ENCODE assay signal across 1 cellular context in the genomic region with DNA sequence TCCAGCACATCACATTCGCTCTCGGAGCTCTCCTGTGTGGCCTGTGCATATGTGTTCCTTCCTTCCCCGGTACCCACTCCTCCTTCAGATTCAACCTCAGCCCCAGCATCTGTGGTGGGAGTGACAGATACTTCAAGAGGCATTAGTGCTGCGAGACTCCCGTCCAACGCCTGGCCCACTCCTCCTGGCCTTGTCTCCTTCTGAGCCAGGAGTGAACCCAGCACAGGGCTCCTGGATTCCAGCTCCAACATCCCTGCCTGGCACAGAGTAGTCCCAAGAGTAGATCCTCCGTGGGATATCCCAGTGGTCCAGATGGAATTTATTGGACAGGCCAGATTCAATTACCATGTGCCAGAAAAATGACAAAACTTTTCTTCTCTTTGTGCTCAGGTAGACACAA.
TF ChIP-seq lines count a peak whose summit lies in the region.

No MANE protein-coding gene starts in this region.

TF ChIP-seq in IMR-90, 13 proteins besides CTCF, POLR2A, EP300 and RAD21 (continued from another document):
- TF ChIP-seq USF2 (IDR thresholded peaks at IDR 0.05; ENCODE audit: low read depth, low read length) (no peak), MXI1 (IDR thresholded peaks at IDR 0.05; ENCODE audit: borderline replicate concordance, low read depth, low read length) (no peak), MAZ (IDR thresholded peaks at IDR 0.05; ENCODE audit: borderline replicate concordance, low read depth, low read length) (no peak), CHD1 (IDR thresholded peaks at IDR 0.05; ENCODE audit: low read depth, low read length) (no peak), RCOR1 (IDR thresholded peaks at IDR 0.05; ENCODE audit: insufficient replicate concordance, low read length) (no peak), RFX5 (IDR thresholded peaks at IDR 0.05; ENCODE audit: low read depth, low read length) (no peak), CEBPB (IDR thresholded peaks at IDR 0.05; ENCODE audit: low read depth, low read length) (no peak)
- TF ChIP-seq, protein P1, sequence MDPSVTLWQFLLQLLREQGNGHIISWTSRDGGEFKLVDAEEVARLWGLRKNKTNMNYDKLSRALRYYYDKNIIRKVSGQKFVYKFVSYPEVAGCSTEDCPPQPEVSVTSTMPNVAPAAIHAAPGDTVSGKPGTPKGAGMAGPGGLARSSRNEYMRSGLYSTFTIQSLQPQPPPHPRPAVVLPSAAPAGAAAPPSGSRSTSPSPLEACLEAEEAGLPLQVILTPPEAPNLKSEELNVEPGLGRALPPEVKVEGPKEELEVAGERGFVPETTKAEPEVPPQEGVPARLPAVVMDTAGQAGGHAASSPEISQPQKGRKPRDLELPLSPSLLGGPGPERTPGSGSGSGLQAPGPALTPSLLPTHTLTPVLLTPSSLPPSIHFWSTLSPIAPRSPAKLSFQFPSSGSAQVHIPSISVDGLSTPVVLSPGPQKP (IDR thresholded peaks at IDR 0.05; ENCODE audit: borderline replicate concordance, low read depth, low read length), result no peak
